6 cellular contexts compared by ENCODE assay signal in genomic region chr1:148989378-148989777, GRCh38.
A peak's percentile ranks its signal among the peaks of the same experiment; 100 is the strongest.
DNase-seq lines count a peak whose midpoint lies in the region; ATAC-seq, FAIRE-seq and TF ChIP-seq lines count a peak whose summit lies in the region.
"Not testable (repeated sequence)": the region's sequence is repeated elsewhere in the genome, so short reads cannot be mapped to it uniquely, and the experiment has no call there.

No MANE protein-coding gene starts in this region.

- WGBS in IMR-90 (ENCODE audit: extremely low coverage in 2 of 2, insufficient read length in 1 of 2), 2 experiments = no CpG with 5 or more reads among the region's 3 CpGs
- WGBS in K562 (ENCODE audit: insufficient coverage, low coverage, missing lambda C conversion rate) = 76% methylated on average over 2 of the region's 3 CpGs
- WGBS in mesodermal cell (ENCODE audit: insufficient coverage in 2 of 2), 2 experiments = 70 to 100% methylated on average over 1 to 2 of the region's 3 CpGs

- not testable (repeated sequence) for ATAC-seq in IMR-90 (ENCODE audit: low read depth)
- peak; percentile 25 for ATAC-seq in K562
- peak; percentile 54 for ATAC-seq in Right ventricle myocardium superior (ENCODE audit: poor library complexity)
- peak; percentile 70 for ATAC-seq in left ventricle myocardium superior

- H3K9me1 ChIP-seq in IMR-90 (ENCODE audit: insufficient read depth, low read length); K562 (ENCODE audit: control insufficient read depth, insufficient read depth, low read length): not testable (repeated sequence)

- not testable (repeated sequence) for H4K20me1 ChIP-seq in IMR-90 (ENCODE audit: insufficient read depth, low read length); K562 (replicated peaks; ENCODE audit: control insufficient read depth, insufficient read depth, low read length)

- not testable (repeated sequence) for H2BK20ac ChIP-seq in IMR-90 (ENCODE audit: low read depth, low read length)

- H3K4me3 ChIP-seq in IMR-90 (ENCODE audit: insufficient read depth, low read depth, low read length); K562; mesodermal cell (ENCODE audit: extremely low read depth, insufficient read depth, low read length, poor library complexity, severe bottlenecking): not testable (repeated sequence)

- H2AK9ac ChIP-seq in IMR-90 (replicated peaks; ENCODE audit: low read depth, low read length, poor library complexity) = not testable (repeated sequence)

- H3K14ac ChIP-seq in IMR-90 (replicated peaks; ENCODE audit: low read depth, low read length) = not testable (repeated sequence)

- not testable (repeated sequence) for H4K91ac ChIP-seq in IMR-90 (ENCODE audit: insufficient read depth, low read depth, low read length)

- POLR2A ChIA-PET in IMR-90 (lab: Charles Lee; ENCODE audit: unreplicated experiment); K562 (lab: Yijun Ruan, JAX): not testable (repeated sequence)

- not testable (repeated sequence) for H3K56ac ChIP-seq in IMR-90 (ENCODE audit: extremely low read depth, insufficient read depth, low read length)

- not testable (repeated sequence) for H3K9ac ChIP-seq in IMR-90 (ENCODE audit: low read depth, low read length); K562 (ENCODE audit: insufficient read depth in 1 of 2, low read depth in 2 of 2, low read length in 2 of 2)

- H2AFZ ChIP-seq in IMR-90 (replicated peaks; ENCODE audit: low read length, poor library complexity); K562 (ENCODE audit: low read depth, low read length): not testable (repeated sequence)

- FAIRE-seq in K562 (lab: Jason Lieb, UNC) = not testable (repeated sequence)

- not testable (repeated sequence) for H2BK5ac ChIP-seq in IMR-90 (ENCODE audit: low read depth, low read length, poor library complexity, severe bottlenecking)

- CTCF ChIA-PET in IMR-90 (lab: Yijun Ruan, JAX); K562 (lab: Yijun Ruan, JAX; ENCODE audit: low intra/inter-chr PET ratio): not testable (repeated sequence)

- H3K36me3 ChIP-seq in IMR-90 (ENCODE audit: control insufficient read depth, insufficient read depth, low read length); K562 (ENCODE audit: control insufficient read depth, insufficient read depth, low read length); mesodermal cell (ENCODE audit: control insufficient read depth, insufficient read depth, low read length): not testable (repeated sequence)

- H3K4ac ChIP-seq in IMR-90 (ENCODE audit: low read depth, low read length) = not testable (repeated sequence)

- TF ChIP-seq CTCF in IMR-90 (conservative IDR thresholded peaks at IDR 0.05; ENCODE audit: low read depth, low read length); K562 (IDR thresholded peaks at IDR 0.05 in 2 of 3, conservative IDR thresholded peaks at IDR 0.05 in 1 of 3; ENCODE audit: insufficient read depth in 2 of 3, low read depth in 1 of 3, low read length in 3 of 3): not testable (repeated sequence)

- H4K5ac ChIP-seq in IMR-90 (ENCODE audit: low read depth, low read length) = not testable (repeated sequence)

- not testable (repeated sequence) for H3K4me1 ChIP-seq in IMR-90 (ENCODE audit: control insufficient read depth, insufficient read depth, low read length); K562 (replicated peaks in 1 of 2; ENCODE audit: control insufficient read depth in 2 of 2, insufficient read depth in 2 of 2, low read length in 2 of 2); mesodermal cell (ENCODE audit: control insufficient read depth, insufficient read depth, low read length, poor library complexity, severe bottlenecking)

- H3K23ac ChIP-seq in IMR-90 (ENCODE audit: low read depth, low read length) = not testable (repeated sequence)

- H2BK120ac ChIP-seq in IMR-90 (ENCODE audit: low read depth, low read length) = not testable (repeated sequence)

- not testable (repeated sequence) for H2AK5ac ChIP-seq in IMR-90 (ENCODE audit: low read depth, low read length)

- intact Hi-C loops in IMR-90 (cut with micrococcal nuclease); K562 (cut with micrococcal nuclease); Right ventricle myocardium superior (cut with DNase I); left ventricle myocardium superior (cut with micrococcal nuclease): not testable (repeated sequence)

- in situ Hi-C loops in IMR-90 (cut with MboI; ENCODE audit: low sequenced_read_pairs) = not testable (repeated sequence)
- in situ Hi-C loops in K562 (cut with MboI) = loop anchor here (5.0 kb wide), 1 partner anchor 1952 kb away; no protein-coding TSS in a partner anchor

- H3K18ac ChIP-seq in IMR-90 (ENCODE audit: low read depth, low read length) = not testable (repeated sequence)

- H3K27me3 ChIP-seq in IMR-90 (ENCODE audit: control insufficient read depth, insufficient read depth, low read length); K562 (ENCODE audit: control insufficient read depth in 2 of 2, insufficient read depth in 2 of 2, low read length in 2 of 2): not testable (repeated sequence)

- not testable (repeated sequence) for TF ChIP-seq POLR2A in IMR-90 (IDR thresholded peaks at IDR 0.05; ENCODE audit: low read depth, low read length); K562 (conservative IDR thresholded peaks at IDR 0.05); erythroblast (IDR thresholded peaks at IDR 0.05; ENCODE audit: low read length)

- not testable (repeated sequence) for DNase-seq in IMR-90; K562 (ENCODE audit: extremely low read depth in 1 of 4, low spot score in 3 of 4); Right ventricle myocardium superior; left ventricle myocardium superior
- DNase-seq in erythroblast (lab: John Stamatoyannopoulos, UW) = peak; percentile 35 to 66

- not testable (repeated sequence) for TF ChIP-seq EP300 in K562 (IDR thresholded peaks at IDR 0.05; ENCODE audit: low read length)

- H4K8ac ChIP-seq in IMR-90 (ENCODE audit: low read depth in 2 of 2, low read length in 2 of 2) = not testable (repeated sequence)

- H3K79me1 ChIP-seq in IMR-90 (ENCODE audit: low read depth in 1 of 2, low read length in 2 of 2) = not testable (repeated sequence)

- BruUV-seq in IMR-90 (replicated peaks; lab: Mats Ljungman, UMichigan) = not testable (repeated sequence)
- TSS peak; percentile 14 for BruUV-seq in K562 (replicated peaks; lab: Mats Ljungman, UMichigan)

- dilution Hi-C loops in IMR-90 (cut with HindIII; ENCODE audit: low sequenced_read_pairs, unreplicated experiment) = not testable (repeated sequence)

- not testable (repeated sequence) for H3K79me2 ChIP-seq in K562 (ENCODE audit: control insufficient read depth, insufficient read depth, low read length)

- not testable (repeated sequence) for H3K9me3 ChIP-seq in IMR-90 (ENCODE audit: control insufficient read depth, insufficient read depth, low read length); K562 (replicated peaks; ENCODE audit: control insufficient read depth, insufficient read depth, low read depth, low read length); mesodermal cell (ENCODE audit: control insufficient read depth, low read length)

- H3K27ac ChIP-seq in IMR-90 (ENCODE audit: insufficient read depth, low read length); K562 (ENCODE audit: extremely low read depth, low read depth, low read length): not testable (repeated sequence)
- H3K27ac ChIP-seq in mesodermal cell (ENCODE audit: low read depth, low read length, severe bottlenecking) = peak overlapping the region; percentile 64

- 0 out of 3 replicates have a peak overlapping the region, but pooled peaks have one; percentile 27 for H2BK15ac ChIP-seq in IMR-90 (ENCODE audit: low read depth, low read length)

- H3K4me2 ChIP-seq in IMR-90 (ENCODE audit: low read depth, low read length); K562 (ENCODE audit: insufficient read depth, low read length): not testable (repeated sequence)

- not testable (repeated sequence) for TF ChIP-seq RAD21 in IMR-90 (IDR thresholded peaks at IDR 0.05; ENCODE audit: low read length); K562 (CRISPR knock-in tag; conservative IDR thresholded peaks at IDR 0.05 in 1 of 2, IDR thresholded peaks at IDR 0.05 in 1 of 2)
